Comparison of ENCODE assay signal across 23 cellular contexts in the genomic region with DNA sequence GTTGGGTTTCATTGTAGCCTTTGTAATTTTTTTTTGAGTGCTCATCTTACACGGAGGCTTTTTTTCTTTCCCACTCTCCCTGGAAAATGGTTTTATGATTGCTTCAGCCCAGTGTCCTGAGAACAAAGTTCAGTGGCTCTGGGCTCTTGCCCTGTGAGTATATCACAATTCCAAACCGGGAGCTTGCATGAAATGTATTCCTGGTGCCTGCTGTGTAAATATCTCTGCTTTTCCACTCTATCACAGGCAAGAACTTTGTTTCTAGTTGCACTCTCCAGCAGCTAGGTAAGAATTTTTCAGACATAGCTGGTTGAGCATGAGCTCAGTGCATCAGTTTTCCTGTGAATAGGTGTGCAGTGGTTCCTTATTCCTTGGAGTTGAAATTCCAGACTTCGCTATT.
DNase-seq lines count a peak whose midpoint lies in the region; ATAC-seq and TF ChIP-seq lines count a peak whose summit lies in the region.
"Had no signal": no experiment of that assay in that cellular context is flagged by ENCODE, and none has a peak within 500 bp of the region (broad histone marks: within the 10 kb centered on the region; RNA-seq: fewer than 3 reads in every experiment).

No MANE protein-coding gene starts in this region.

- H3K4me3 Mint-ChIP-seq in H9, result no peak overlapping the region
- no peak overlapping the region for H3K4me3 Mint-ChIP-seq in activated CD4-positive, alpha-beta T cell treated with anti-CD3 and anti-CD28 coated beads for 36 hours
- H3K4me3 Mint-ChIP-seq: CD4-positive, CD25-positive, alpha-beta regulatory T cell; HFFc6; T-cell had no signal

- POLR2A ChIA-PET in activated CD4-positive, alpha-beta T cell treated with anti-CD3 and anti-CD28 coated beads for 36 hours (lab: Charles Lee), result no interaction called here

- H3K27me3 ChIP-seq in H9 (ENCODE audit: insufficient read depth, low read length), result no peaks in the 10 kb centered on the region
- H3K27me3 ChIP-seq in right lobe of liver, result peaks cover 0 to 4% of the 10 kb centered on the region in 2 donors

- no peak overlapping the region for H3K4ac ChIP-seq in H9 (ENCODE audit: low read depth, low read length)

- no peak overlapping the region for H2BK15ac ChIP-seq in H9 (ENCODE audit: low read depth, low read length)

- no peaks in the 10 kb centered on the region for H3K9me3 Mint-ChIP-seq in H9
- H3K9me3 Mint-ChIP-seq in activated CD4-positive, alpha-beta T cell treated with anti-CD3 and anti-CD28 coated beads for 36 hours (ENCODE audit: low read depth), result no peaks in the 10 kb centered on the region
- H3K9me3 Mint-ChIP-seq: HFFc6, T-cell had no signal

- TF ChIP-seq CTCF in H9 (conservative IDR thresholded peaks at IDR 0.05) (no peak), right lobe of liver (IDR thresholded peaks at IDR 0.05) (no peak)

- no peak overlapping the region for H3K23ac ChIP-seq in H9 (ENCODE audit: insufficient read length, low read depth, low read length)

- no peak overlapping the region for H4K5ac ChIP-seq in H9 (ENCODE audit: insufficient read length, low read depth, low read length)

- H4K91ac ChIP-seq in H9 (ENCODE audit: insufficient read length, low read depth, low read length), result no peak overlapping the region

- H4K8ac ChIP-seq in H9 (replicated peaks; ENCODE audit: insufficient read length, low read depth, low read length), result no peak overlapping the region

- no peak overlapping the region for H3K14ac ChIP-seq in H9 (ENCODE audit: insufficient read depth, low read length)

- H2BK5ac ChIP-seq in H9 (ENCODE audit: insufficient read length, low read length), result no peak overlapping the region

- H3K18ac ChIP-seq in H9 (ENCODE audit: insufficient read length, low read depth, low read length), result no peak overlapping the region

- H3K79me2 ChIP-seq in H9 (ENCODE audit: insufficient read depth, low read length), result no peaks in the 10 kb centered on the region

- no peak overlapping the region for H2AK5ac ChIP-seq in H9 (ENCODE audit: insufficient read length, low read length)

- no peaks in the 10 kb centered on the region for H3K36me3 ChIP-seq in right lobe of liver

- no peaks in the 10 kb centered on the region for H3K36me3 Mint-ChIP-seq in H9 (ENCODE audit: insufficient read depth in 1 of 3, low read depth in 3 of 3)
- no peaks in the 10 kb centered on the region for H3K36me3 Mint-ChIP-seq in activated CD4-positive, alpha-beta T cell treated with anti-CD3 and anti-CD28 coated beads for 36 hours (ENCODE audit: low read depth)
- H3K36me3 Mint-ChIP-seq: CD4-positive, CD25-positive, alpha-beta regulatory T cell; T-cell had no signal

- H3K4me1 ChIP-seq in H9 (ENCODE audit: insufficient read depth, low read length) (no peaks in the 10 kb centered on the region), right lobe of liver (peaks cover 0 to 7% (median 2%) of the 10 kb centered on the region in 4 donors)

- peak; percentile 97 to 99 (median 98) for ATAC-seq in right lobe of liver
- ATAC-seq in activated CD4-positive, alpha-beta T cell treated with anti-CD3 and anti-CD28 coated beads for 36 hours, result no peak
- no peak for ATAC-seq in GM19035 (IDR thresholded peaks at IDR 0.05; ENCODE audit: unreplicated experiment)
- no peak for ATAC-seq in HG03135 (IDR thresholded peaks at IDR 0.05; ENCODE audit: unreplicated experiment)
- ATAC-seq: Panc1, SK-N-SH treated with all-trans-retinoic acid at 6 μM for 48 hours, T-cell had no signal

- intact Hi-C loops in right lobe of liver (cut with DNase I), result no loop called here
- intact Hi-C loops in activated CD4-positive, alpha-beta T cell treated with anti-CD3 and anti-CD28 coated beads for 36 hours (cut with DNase I, micrococcal nuclease), result no loop called here

- H3K9ac ChIP-seq in H9 (ENCODE audit: extremely low read depth, insufficient read length, low read length), result no peak overlapping the region

- no peak overlapping the region for H3K56ac ChIP-seq in H9 (ENCODE audit: insufficient read length, low read depth, low read length)

- H2BK120ac ChIP-seq in H9 (ENCODE audit: low read depth, low read length, poor library complexity, severe bottlenecking), result no peak overlapping the region

- no CpG with 5 or more reads among the region's 3 CpGs for WGBS in H9 (ENCODE audit: extremely low coverage, insufficient read length, low lambda C conversion rate)
- WGBS in right lobe of liver (ENCODE audit: insufficient coverage, low coverage, low lambda C conversion rate, missing lambda C conversion rate), result 37% methylated on average over 3 of the region's 3 CpGs

- CTCF ChIA-PET in activated CD4-positive, alpha-beta T cell treated with anti-CD3 and anti-CD28 coated beads for 36 hours (lab: Charles Lee), result no interaction called here

- no peaks in the 10 kb centered on the region for H3K9me3 ChIP-seq in H9 (ENCODE audit: control insufficient read depth, low read depth, low read length)
- H3K9me3 ChIP-seq in right lobe of liver, result no peaks in the 10 kb centered on the region

- H3K27me3 Mint-ChIP-seq in H9 (ENCODE audit: low read depth), result no peaks in the 10 kb centered on the region
- H3K27me3 Mint-ChIP-seq in activated CD4-positive, alpha-beta T cell treated with anti-CD3 and anti-CD28 coated beads for 36 hours, result no peaks in the 10 kb centered on the region

- H3T11ph ChIP-seq in H9 (ENCODE audit: low read length), result no peak overlapping the region

- H3K4me1 Mint-ChIP-seq in H9, result peaks cover 7 to 15% of the 10 kb centered on the region in 2 experiments
- H3K4me1 Mint-ChIP-seq in activated CD4-positive, alpha-beta T cell treated with anti-CD3 and anti-CD28 coated beads for 36 hours, result no peaks in the 10 kb centered on the region
- H3K4me1 Mint-ChIP-seq: CD4-positive, CD25-positive, alpha-beta regulatory T cell; T-cell had no signal

- no peak overlapping the region for H2AFZ ChIP-seq in H9 (ENCODE audit: low read length)

- no peak for TF ChIP-seq POLR2A in right lobe of liver (IDR thresholded peaks at IDR 0.05)

- H2BK12ac ChIP-seq in H9 (ENCODE audit: insufficient read length, low read depth, low read length), result no peak overlapping the region

- no peak overlapping the region for H3K4me2 ChIP-seq in H9 (ENCODE audit: insufficient read depth, insufficient read length, low read length)

- no peaks in the 10 kb centered on the region for H3K23me2 ChIP-seq in H9 (ENCODE audit: insufficient read length, low read depth, low read length, poor library complexity, severe bottlenecking)

- no peaks in the 10 kb centered on the region for H3K79me1 ChIP-seq in H9 (ENCODE audit: insufficient read depth, low read depth, low read length, poor library complexity, severe bottlenecking)

- H3K27ac Mint-ChIP-seq in H9, result peak overlapping the region in 2 of 3 experiments; percentile 36 to 38; a peak in 3 of 7 replicates
- H3K27ac Mint-ChIP-seq in activated CD4-positive, alpha-beta T cell treated with anti-CD3 and anti-CD28 coated beads for 36 hours, result no peak overlapping the region
- H3K27ac Mint-ChIP-seq: CD4-positive, CD25-positive, alpha-beta regulatory T cell; HFFc6; T-cell had no signal

- H3K27ac ChIP-seq in H9 (ENCODE audit: insufficient read length, low read depth, low read length) (no peak overlapping the region), right lobe of liver (peak overlapping the region in 2 of 3 donors; percentile 10 to 39)

- no peak overlapping the region for H2BK20ac ChIP-seq in H9 (ENCODE audit: low read depth, low read length, poor library complexity, severe bottlenecking)

- no peaks in the 10 kb centered on the region for H4K20me1 ChIP-seq in H9 (ENCODE audit: control insufficient read depth, insufficient read depth, insufficient read length)

- no peak for DNase-seq in H9
- peak; percentile 33 for DNase-seq in fibroblast of gingiva (ENCODE audit: low read depth)
- DNase-seq in right lobe of liver, result peak in 1 of 3 donors; percentile 56
- no peak for DNase-seq in activated CD4-positive, alpha-beta T cell treated with anti-CD3 and anti-CD28 coated beads for 36 hours
- no peak for DNase-seq in GF-D8 (lab: John Stamatoyannopoulos, UW)
- DNase-seq: CD4-positive, CD25-positive, alpha-beta regulatory T cell; DMS 273 treated with DMSO at 0.1 percent for 48 hours; DMS79 treated with DMSO at 0.1 percent for 48 hours; HFFc6; KBM-7; NCI-H1092; NCI-H1436; NCI-H187 treated with DMSO at 0.1 percent for 48 hours; NCI-H226; NCI-H510A treated with DMSO at 0.1 percent for 48 hours; NCI-H774; NK-92 treated with Interleukin-12 subunit alpha and Interleukin-12 subunit beta, amount 100 ng/mL, for 24 hours; T-cell had no signal

- no peak overlapping the region for H3K4me3 ChIP-seq in right lobe of liver
- H3K4me3 ChIP-seq: GM12878 had no signal

Comparison
In these comparisons a context has a peak if more than half of its experiments do, and no peak if none do; other contexts are left out.
1. ATAC-seq: peak in right lobe of liver (4 of 4); none in activated CD4-positive, alpha-beta T cell treated with anti-CD3 and anti-CD28 coated beads for 36 hours (single experiment), GM19035 (single experiment) and HG03135 (single experiment).